Comparison of ENCODE assay signal across 1 cellular context in the genomic region with DNA sequence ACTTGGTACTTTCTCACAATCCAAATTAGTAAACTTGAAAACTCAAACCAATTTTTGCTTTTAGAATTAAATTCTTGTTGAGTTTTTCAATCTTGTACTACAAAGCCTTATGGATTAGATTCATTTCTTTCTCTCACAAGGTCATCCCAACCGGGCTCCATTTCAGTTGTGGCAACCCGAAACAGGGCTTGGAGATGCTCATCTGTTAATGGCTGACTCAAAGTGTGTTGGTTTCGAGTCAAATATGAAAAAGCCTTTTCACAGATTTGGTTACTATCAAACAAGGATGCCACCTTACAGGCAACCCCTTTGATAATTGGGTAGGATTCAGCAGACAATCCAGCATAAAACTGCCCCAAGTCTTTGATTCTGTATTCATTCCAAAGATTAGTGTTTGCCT.
TF ChIP-seq lines count a peak whose summit lies in the region.

No MANE protein-coding gene starts in this region.

TF ChIP-seq in GM23338, 12 proteins besides CTCF, POLR2A, EP300 and RAD21 (continued from another document):
- no peak for TF ChIP-seq ZNF462 (CRISPR knock-in tag; IDR thresholded peaks at IDR 0.05)
- TF ChIP-seq ZNF331 (CRISPR knock-in tag; IDR thresholded peaks at IDR 0.05; ENCODE audit: low read depth), result no peak
- no peak for TF ChIP-seq EZH2 (IDR thresholded peaks at IDR 0.05; ENCODE audit: low read depth, unreplicated experiment)
- TF ChIP-seq, protein P1, sequence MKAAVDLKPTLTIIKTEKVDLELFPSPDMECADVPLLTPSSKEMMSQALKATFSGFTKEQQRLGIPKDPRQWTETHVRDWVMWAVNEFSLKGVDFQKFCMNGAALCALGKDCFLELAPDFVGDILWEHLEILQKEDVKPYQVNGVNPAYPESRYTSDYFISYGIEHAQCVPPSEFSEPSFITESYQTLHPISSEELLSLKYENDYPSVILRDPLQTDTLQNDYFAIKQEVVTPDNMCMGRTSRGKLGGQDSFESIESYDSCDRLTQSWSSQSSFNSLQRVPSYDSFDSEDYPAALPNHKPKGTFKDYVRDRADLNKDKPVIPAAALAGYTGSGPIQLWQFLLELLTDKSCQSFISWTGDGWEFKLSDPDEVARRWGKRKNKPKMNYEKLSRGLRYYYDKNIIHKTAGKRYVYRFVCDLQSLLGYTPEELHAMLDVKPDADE (IDR thresholded peaks at IDR 0.05), result no peak
- no peak for TF ChIP-seq ZNF114 (CRISPR knock-in tag; IDR thresholded peaks at IDR 0.05)
- TF ChIP-seq EZH2phosphoT487 (IDR thresholded peaks at IDR 0.05; ENCODE audit: unreplicated experiment), result no peak
- no peak for TF ChIP-seq NANOG (IDR thresholded peaks at IDR 0.05; ENCODE audit: borderline replicate concordance)
- no peak for TF ChIP-seq JUNB (IDR thresholded peaks at IDR 0.05; ENCODE audit: unreplicated experiment)
